In the genomic region with DNA sequence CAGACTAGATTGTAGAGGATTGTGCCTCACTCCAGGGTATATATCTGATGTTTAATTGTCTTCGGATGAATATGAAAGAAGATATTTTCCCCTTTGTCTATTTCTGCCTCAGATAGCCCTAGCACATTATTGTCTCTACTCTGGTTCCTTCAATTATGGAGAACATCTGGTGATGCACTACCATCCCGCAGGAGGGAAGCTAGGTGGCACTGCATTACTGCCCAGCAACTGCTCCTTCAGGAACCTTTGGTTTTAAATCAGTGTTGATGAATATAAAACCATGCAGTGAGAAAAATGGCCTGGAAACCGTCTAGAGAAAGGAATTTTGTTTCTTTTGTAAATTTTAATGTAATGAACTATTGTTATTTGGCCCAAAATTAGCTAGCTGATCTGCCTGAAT, we compare ENCODE assay signal across 8 cellular contexts.
DNase-seq lines count a peak whose midpoint lies in the region; ATAC-seq and TF ChIP-seq lines count a peak whose summit lies in the region.

No MANE protein-coding gene starts in this region.

- H3K36me3 ChIP-seq in gastroesophageal sphincter (no peaks in the 10 kb centered on the region), spleen (no peaks in the 10 kb centered on the region)

- CTCF ChIA-PET in activated naive CD4-positive, alpha-beta T cell treated with anti-CD3 and anti-CD28 coated beads for 36 hours (lab: Charles Lee) = interaction anchor here (0.6 to 1.8 kb wide), 6 partner anchors 21 to 891 kb away, joined by 3 to 7 read pairs (median 3); no protein-coding TSS in a partner anchor

- peak; percentile 48 to 73 (median 54) for TF ChIP-seq CTCF in gastroesophageal sphincter (IDR thresholded peaks at IDR 0.05)
- peak in 10 of 11 experiments; percentile 21 to 75 (median 64) for TF ChIP-seq CTCF in spleen (IDR thresholded peaks at IDR 0.05 in 8 of 11, conservative IDR thresholded peaks at IDR 0.05 in 3 of 11)

- H3K36me3 Mint-ChIP-seq in activated naive CD4-positive, alpha-beta T cell treated with anti-CD3 and anti-CD28 coated beads for 36 hours (ENCODE audit: low read depth) = no peaks in the 10 kb centered on the region

- H3K4me1 Mint-ChIP-seq in activated naive CD4-positive, alpha-beta T cell treated with anti-CD3 and anti-CD28 coated beads for 36 hours (ENCODE audit: low read depth) = no peaks in the 10 kb centered on the region

- no peaks in the 10 kb centered on the region for H3K27me3 ChIP-seq in gastroesophageal sphincter
- H3K27me3 ChIP-seq in spleen (replicated peaks in 1 of 7) = no peaks in the 10 kb centered on the region

- H3K4me3 ChIP-seq in gastroesophageal sphincter (no peak overlapping the region), spleen (no peak overlapping the region)

- H3K4me3 Mint-ChIP-seq in activated naive CD4-positive, alpha-beta T cell treated with anti-CD3 and anti-CD28 coated beads for 36 hours = no peak overlapping the region

- H3K9me3 Mint-ChIP-seq in activated naive CD4-positive, alpha-beta T cell treated with anti-CD3 and anti-CD28 coated beads for 36 hours = peaks cover 16% of the 10 kb centered on the region

- no peak for TF ChIP-seq EP300 in gastroesophageal sphincter (IDR thresholded peaks at IDR 0.05)

- 19 to 37% methylated on average over 3 of the region's 3 CpGs for WGBS in gastroesophageal sphincter (ENCODE audit: low coverage in 1 of 2), 2 donors
- 27 to 40% (median 32%) methylated on average over 3 of the region's 3 CpGs for WGBS in spleen, 5 donors

- H3K27me3 Mint-ChIP-seq in activated naive CD4-positive, alpha-beta T cell treated with anti-CD3 and anti-CD28 coated beads for 36 hours (ENCODE audit: low read depth) = peaks cover 18% of the 10 kb centered on the region

- H3K27ac ChIP-seq in gastroesophageal sphincter = no peak overlapping the region
- H3K27ac ChIP-seq in spleen = peak overlapping the region in 4 of 8 donors; percentile 1 to 28 (median 11)

- intact Hi-C loops in activated naive CD4-positive, alpha-beta T cell treated with anti-CD3 and anti-CD28 coated beads for 36 hours (cut with micrococcal nuclease) = loop anchor here (1.0 to 5.0 kb wide), 2 partner anchors 144 to 262 kb away; no protein-coding TSS in a partner anchor
- intact Hi-C loops in spleen (cut with DNase I; ENCODE audit: low total_unique reads) = loop anchor here (5.0 kb wide), 1 partner anchor 261 kb away; no protein-coding TSS in a partner anchor

- H3K9me3 ChIP-seq in gastroesophageal sphincter (peaks cover 0 to 28% (median 0%) of the 10 kb centered on the region in 3 donors), spleen (peaks cover 0 to 26% (median 16%) of the 10 kb centered on the region in 8 donors)

- H3K4me1 ChIP-seq in gastroesophageal sphincter = no peaks in the 10 kb centered on the region
- H3K4me1 ChIP-seq in spleen = peaks cover 0 to 20% (median 3%) of the 10 kb centered on the region in 6 donors

- DNase-seq in activated naive CD4-positive, alpha-beta T cell treated with anti-CD3 and anti-CD28 coated beads for 36 hours = peak; percentile 46
- no peak for DNase-seq in activated naive CD4-positive, alpha-beta T cell treated with Interleukin-2 at 50 U/mL for 16 hours
- peak; percentile 68 for DNase-seq in RPMI7951 (ENCODE audit: low read depth)
- DNase-seq in spleen = no peak
- DNase-seq in stimulated activated CD4-positive, alpha-beta T cell treated with anti-CD3 and anti-CD28 coated beads, Interleukin-4, amount 100 ng/mL, for 4 hours = no peak
- no peak for DNase-seq in stimulated activated CD4-positive, alpha-beta T cell treated with anti-CD3 and anti-CD28 coated beads, Interleukin-2, amount 100 ng/mL, for 48 hours

- TF ChIP-seq POLR2A in gastroesophageal sphincter (IDR thresholded peaks at IDR 0.05) = no peak
- no peak for TF ChIP-seq POLR2A in spleen (IDR thresholded peaks at IDR 0.05)

- H3K27ac Mint-ChIP-seq in activated naive CD4-positive, alpha-beta T cell treated with anti-CD3 and anti-CD28 coated beads for 36 hours = no peak overlapping the region

- no peak for ATAC-seq in gastroesophageal sphincter
- no peak for ATAC-seq in HG03139 (IDR thresholded peaks at IDR 0.05; ENCODE audit: unreplicated experiment)

Comparison
In these comparisons a context has a peak if more than half of its experiments do, and no peak if none do; other contexts are left out.
1. DNase-seq: peak in activated naive CD4-positive, alpha-beta T cell treated with anti-CD3 and anti-CD28 coated beads for 36 hours (single experiment) and RPMI7951 (single experiment); none in activated naive CD4-positive, alpha-beta T cell treated with Interleukin-2 at 50 U/mL for 16 hours (single experiment), spleen (single experiment), stimulated activated CD4-positive, alpha-beta T cell treated with anti-CD3 and anti-CD28 coated beads, Interleukin-4, amount 100 ng/mL, for 4 hours (0 of 2) and stimulated activated CD4-positive, alpha-beta T cell treated with anti-CD3 and anti-CD28 coated beads, Interleukin-2, amount 100 ng/mL, for 48 hours (0 of 2).